In the genomic region with DNA sequence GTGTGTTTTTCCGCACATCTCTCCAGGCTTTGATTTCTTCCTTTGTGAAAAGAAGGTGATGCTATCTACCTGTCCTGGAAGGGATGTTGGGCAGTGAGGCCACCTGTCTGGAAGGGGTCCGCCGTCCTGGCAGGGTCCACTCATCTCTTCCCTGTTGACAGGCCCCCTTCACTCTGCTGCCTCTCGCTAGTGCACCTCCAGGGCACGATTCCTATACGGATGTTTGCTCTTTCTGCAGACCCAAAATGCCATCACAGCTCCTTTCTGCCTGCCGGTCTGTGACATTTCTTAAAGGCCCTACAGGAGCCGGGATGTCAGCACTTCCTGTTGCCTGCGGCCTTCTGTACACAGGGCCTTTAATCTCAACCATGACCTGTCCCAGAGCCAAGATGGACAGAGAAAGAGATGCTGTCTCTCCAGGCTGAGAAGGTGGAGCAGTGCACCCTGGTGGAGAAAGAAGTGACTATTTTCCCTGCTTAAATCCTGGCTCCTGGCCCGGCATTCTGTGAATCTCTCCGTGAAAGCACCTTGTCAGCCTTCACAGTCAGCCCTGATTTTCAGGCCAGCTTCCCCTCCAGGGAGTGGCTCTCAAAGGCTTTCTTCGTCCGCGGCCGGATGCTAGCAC, we compare ENCODE assay signal across 10 cellular contexts. TPM values are rescaled to one million over a fixed set of nuclear protein-coding genes. Genes with fewer than 3 reads are reported as not detected.
A peak's percentile ranks its signal among the peaks of the same experiment; 100 is the strongest.
DNase-seq lines count a peak whose midpoint lies in the region; ATAC-seq and FAIRE-seq lines count a peak whose summit lies in the region.
"Had no signal": no experiment of that assay in that cellular context is flagged by ENCODE, and none has a peak within 500 bp of the region (broad histone marks: within the 10 kb centered on the region; RNA-seq: fewer than 3 reads in every experiment).

No MANE protein-coding gene starts in this region.

- intact Hi-C loops in left ventricle myocardium superior (cut with micrococcal nuclease): no loop called here

- peaks cover 34% of the 10 kb centered on the region for H3K27me3 ChIP-seq in adipocyte (replicated peaks; ENCODE audit: control insufficient read depth, insufficient read depth, low read length)
- no peaks in the 10 kb centered on the region for H3K27me3 ChIP-seq in small intestine (ENCODE audit: control insufficient read depth in 2 of 2, insufficient read depth in 2 of 2, low read length in 2 of 2)

- FAIRE-seq in small intestine (lab: Jason Lieb, UNC): no peak

- H3K9ac ChIP-seq in adipocyte (ENCODE audit: low read length): no peak overlapping the region

- no peak overlapping the region for H3K27ac ChIP-seq in small intestine (ENCODE audit: low read depth in 1 of 2, low read length in 1 of 2)

- 65 to 68% (median 67%) methylated on average over 15 of the region's 15 CpGs for WGBS in small intestine, 3 donors

- DNase-seq in HCEC 1CT (peak; percentile 18), adipocyte (ENCODE audit: low read depth) (peak; percentile 41), left ventricle myocardium superior (no peak), small intestine (peak; percentile 62), GDM1 (lab: John Stamatoyannopoulos, UW) (no peak), NCI-H2107 (lab: John Stamatoyannopoulos, UW) (no peak), NCI-H510A treated with DMSO at 0.1 percent for 48 hours (lab: John Stamatoyannopoulos, UW) (no peak)
- DNase-seq: activated CD8-positive, alpha-beta T cell treated with anti-CD3 and anti-CD28 coated beads, Interleukin-2, amount 10 ng/mL, durations not matched to agents 7 days and 5 days; KBM-7; stimulated activated CD4-positive, alpha-beta T cell treated with anti-CD3 and anti-CD28 coated beads, Interleukin-1b, Interleukin-23, amount 100 ng/mL, for 48 hours had no signal

- H3K4me1 ChIP-seq in adipocyte (ENCODE audit: control insufficient read depth, insufficient read depth, low read length): no peaks in the 10 kb centered on the region
- H3K4me1 ChIP-seq in small intestine (ENCODE audit: control insufficient read depth in 2 of 2, insufficient read depth in 1 of 2, low read depth in 1 of 2, low read length in 1 of 2): peaks cover 0 to 12% of the 10 kb centered on the region in 2 donors

- peak; percentile 67 for ATAC-seq in left ventricle myocardium superior
- ATAC-seq: activated CD8-positive, alpha-beta T cell treated with anti-CD3 and anti-CD28 coated beads, Interleukin-2, amount 10 ng/mL, durations not matched to agents 7 days and 5 days had no signal

- H3K4me3 ChIP-seq in adipocyte (ENCODE audit: low read length): no peak overlapping the region
- H3K4me3 ChIP-seq in small intestine (ENCODE audit: low read depth in 1 of 2, low read length in 2 of 2): no peak overlapping the region

- no peaks in the 10 kb centered on the region for H3K9me3 ChIP-seq in adipocyte (ENCODE audit: control insufficient read depth, low read length)
- H3K9me3 ChIP-seq in small intestine (ENCODE audit: control insufficient read depth, low read depth): no peaks in the 10 kb centered on the region

- H3K36me3 ChIP-seq in adipocyte (ENCODE audit: control insufficient read depth, insufficient read depth, low read length, severe bottlenecking) (no peaks in the 10 kb centered on the region), small intestine (ENCODE audit: control insufficient read depth in 2 of 2, insufficient read depth in 2 of 2, low read length in 2 of 2) (peaks cover 0 to 2% of the 10 kb centered on the region in 2 donors)

RNA-seq across cellular contexts. Expression of gene FAM3D, which starts 7.4 kb away (rescaled TPM):
- not detected for total RNA-seq in left ventricle myocardium superior
- 100 to 1,000 TPM; 168 to 190 (median 173) TPM for polyA plus RNA-seq in small intestine
- total RNA-seq: activated CD8-positive, alpha-beta T cell treated with anti-CD3 and anti-CD28 coated beads, Interleukin-2, amount 10 ng/mL, durations not matched to agents 7 days and 5 days had no signal

Comparison
In these comparisons a context has a peak if more than half of its experiments do, and no peak if none do; other contexts are left out.
1. DNase-seq: peak in HCEC 1CT (single experiment), adipocyte (single experiment) and small intestine (single experiment); none in left ventricle myocardium superior (single experiment), GDM1 (single experiment), NCI-H2107 (single experiment) and NCI-H510A treated with DMSO at 0.1 percent for 48 hours (single experiment).